Comparison of ENCODE assay signal across 17 cellular contexts in genomic region chr10:4633186-4633585, GRCh38.
"Had no signal": no experiment of that assay in that cellular context is flagged by ENCODE, and none has a peak within 500 bp of the region (broad histone marks: within the 10 kb centered on the region; RNA-seq: fewer than 3 reads in every experiment).

No MANE protein-coding gene starts in this region.

- H3K4me1 ChIP-seq: esophagus squamous epithelium had no signal

- H3K36me3 ChIP-seq: esophagus squamous epithelium, gastroesophageal sphincter, neutrophil, tibial artery had no signal

- H3K27ac ChIP-seq: esophagus squamous epithelium, gastroesophageal sphincter, neutrophil, tibial artery had no signal

- ATAC-seq: gastroesophageal sphincter; stimulated activated naive CD8-positive, alpha-beta T cell treated with anti-CD3 and anti-CD28 coated beads, Interleukin-15, Interleukin-2, amounts not matched to agents 100 U/mL and 50 U/mL, for 24 hours had no signal

- FAIRE-seq: endometrium, kidney, small intestine had no signal

- H3K4me3 ChIP-seq: esophagus squamous epithelium, gastroesophageal sphincter, lung, tibial artery had no signal

- H3K27me3 ChIP-seq: esophagus squamous epithelium, gastroesophageal sphincter, neutrophil, tibial artery had no signal

- H3K9me3 ChIP-seq: esophagus squamous epithelium, gastroesophageal sphincter, neutrophil, tibial artery had no signal

- DNase-seq: effector memory CD4-positive, alpha-beta T cell; esophagus squamous epithelium; foreskin fibroblast; kidney; left cardiac atrium; left ventricle myocardium superior; mesenchymal stem cell; naive B cell; posterior cingulate gyrus; small intestine; stimulated activated CD4-positive, alpha-beta T cell treated with anti-CD3 and anti-CD28 coated beads, Interleukin-2, amount 100 ng/mL, for 48 hours; stimulated activated naive CD8-positive, alpha-beta T cell treated with anti-CD3 and anti-CD28 coated beads, Interleukin-15, Interleukin-2, amounts not matched to agents 100 U/mL and 50 U/mL, for 24 hours; tibial artery had no signal
